In genomic region chr12:55820679-55821078, GRCh38 we compare ENCODE assay signal across 11 cellular contexts. TPM values are rescaled to one million over a fixed set of nuclear protein-coding genes. Genes with fewer than 3 reads are reported as not detected.
A peak's percentile ranks its signal among the peaks of the same experiment; 100 is the strongest.
DNase-seq lines count a peak whose midpoint lies in the region; ATAC-seq and TF ChIP-seq lines count a peak whose summit lies in the region.
"Had no signal": no experiment of that assay in that cellular context is flagged by ENCODE, and none has a peak within 500 bp of the region (broad histone marks: within the 10 kb centered on the region; RNA-seq: fewer than 3 reads in every experiment).

No MANE protein-coding gene starts in this region.

- no peak overlapping the region for H2BK15ac ChIP-seq in mesendoderm (replicated peaks; ENCODE audit: low read depth)

- no peak overlapping the region for H3K27ac Mint-ChIP-seq in natural killer cell treated with Interleukin-12 subunit alpha and Interleukin-12 subunit beta and Interleukin-15 and Interleukin-18, amount 100 ng/mL, for 72 hours

- no peak overlapping the region for H4K8ac ChIP-seq in mesendoderm (ENCODE audit: low read depth, low read length)

- H3K23ac ChIP-seq in mesendoderm (ENCODE audit: low read length) = no peak overlapping the region

- H3K27ac ChIP-seq in mesendoderm (ENCODE audit: low read depth, low read length) (no peak overlapping the region), right atrium auricular region (no peak overlapping the region)
- H3K27ac ChIP-seq: neutrophil had no signal

- no peak overlapping the region for H2BK5ac ChIP-seq in mesendoderm (ENCODE audit: low read length)

- H3K36me3 ChIP-seq in mesendoderm (ENCODE audit: control insufficient read depth, insufficient read depth, low read length) (peaks cover 7% of the 10 kb centered on the region), right atrium auricular region (peaks cover 39% of the 10 kb centered on the region)

- no peaks in the 10 kb centered on the region for H3K9me3 ChIP-seq in right atrium auricular region
- H3K9me3 ChIP-seq: neutrophil had no signal

- no CpG with 5 or more reads among the region's 1 CpG for WGBS in mesendoderm (ENCODE audit: extremely low coverage, insufficient coverage, low lambda C conversion rate)

- H3K4me2 ChIP-seq in mesendoderm (ENCODE audit: low read length) = no peak overlapping the region

- no peak overlapping the region for H3K4ac ChIP-seq in mesendoderm (ENCODE audit: low read depth, low read length)

- no peak overlapping the region for H3K9ac ChIP-seq in mesendoderm (ENCODE audit: low read length)

- peaks cover 12% of the 10 kb centered on the region for H3K79me1 ChIP-seq in mesendoderm (ENCODE audit: low read length)

- H3K18ac ChIP-seq in mesendoderm (ENCODE audit: low read length) = no peak overlapping the region

- H2AK5ac ChIP-seq in mesendoderm (ENCODE audit: low read length) = no peak overlapping the region

- H3K27me3 ChIP-seq in mesendoderm (ENCODE audit: insufficient read depth, low read length, poor library complexity) = no peaks in the 10 kb centered on the region
- no peaks in the 10 kb centered on the region for H3K27me3 ChIP-seq in right atrium auricular region
- H3K27me3 ChIP-seq: neutrophil had no signal

- ATAC-seq in natural killer cell treated with Interleukin-12 subunit alpha and Interleukin-12 subunit beta and Interleukin-15 and Interleukin-18, amount 100 ng/mL, for 72 hours = no peak

- peaks cover 6% of the 10 kb centered on the region for H3K4me1 ChIP-seq in mesendoderm (ENCODE audit: control insufficient read depth, low read depth, low read length)
- H3K4me1 ChIP-seq in right atrium auricular region = peaks cover 0 to 22% of the 10 kb centered on the region in 2 donors

- H3K56ac ChIP-seq in mesendoderm (ENCODE audit: low read length) = no peak overlapping the region

- TF ChIP-seq CTCF in right atrium auricular region (IDR thresholded peaks at IDR 0.05) = no peak

- H3K27me3 Mint-ChIP-seq in natural killer cell treated with Interleukin-12 subunit alpha and Interleukin-12 subunit beta and Interleukin-15 and Interleukin-18, amount 100 ng/mL, for 72 hours = no peaks in the 10 kb centered on the region

- no peak overlapping the region for H4K5ac ChIP-seq in mesendoderm (ENCODE audit: low read length)

- H3K36me3 Mint-ChIP-seq in natural killer cell treated with Interleukin-12 subunit alpha and Interleukin-12 subunit beta and Interleukin-15 and Interleukin-18, amount 100 ng/mL, for 72 hours = peaks cover 8% of the 10 kb centered on the region

- H3K79me2 ChIP-seq in mesendoderm (ENCODE audit: control insufficient read depth, insufficient read depth, low read length) = peaks cover 30% of the 10 kb centered on the region

- no peak overlapping the region for H2BK120ac ChIP-seq in mesendoderm (ENCODE audit: low read depth, low read length)

- DNase-seq in EL = peak; percentile 23
- peak; percentile 28 for DNase-seq in KBM-7
- DNase-seq in astrocyte of the hippocampus (ENCODE audit: low read depth, low spot score) = peak; percentile 16
- peak; percentile 45 for DNase-seq in mesendoderm
- DNase-seq in effector CD4-positive, alpha-beta T cell = no peak
- DNase-seq in right atrium auricular region (ENCODE audit: low spot score) = no peak
- no peak for DNase-seq in natural killer cell treated with Interleukin-12 subunit alpha and Interleukin-12 subunit beta and Interleukin-15 and Interleukin-18, amount 100 ng/mL, for 72 hours (ENCODE audit: low spot score)
- DNase-seq: NCI-H345; stimulated activated CD4-positive, alpha-beta T cell treated with anti-CD3 and anti-CD28 coated beads, Interleukin-4, amount 100 ng/mL, for 24 hours had no signal

- in situ Hi-C loops in KBM-7 (cut with MboI; ENCODE audit: low pct_unique_long_range_greater_than_20kb, low sequenced_read_pairs) = no loop called here

- peaks cover 21 to 32% of the 10 kb centered on the region in 2 donors for H3K4me1 Mint-ChIP-seq in natural killer cell treated with Interleukin-12 subunit alpha and Interleukin-12 subunit beta and Interleukin-15 and Interleukin-18, amount 100 ng/mL, for 72 hours (ENCODE audit: low read depth in 2 of 2)

- no peak overlapping the region for H3K4me3 Mint-ChIP-seq in natural killer cell treated with Interleukin-12 subunit alpha and Interleukin-12 subunit beta and Interleukin-15 and Interleukin-18, amount 100 ng/mL, for 72 hours

- H3K4me3 ChIP-seq in mesendoderm (ENCODE audit: low read length) (no peak overlapping the region), right atrium auricular region (no peak overlapping the region)

- no peaks in the 10 kb centered on the region for H3K9me3 Mint-ChIP-seq in natural killer cell treated with Interleukin-12 subunit alpha and Interleukin-12 subunit beta and Interleukin-15 and Interleukin-18, amount 100 ng/mL, for 72 hours

RNA-seq across cellular contexts. Expression of gene ORMDL2, which starts 2.8 kb away (rescaled TPM):
- 70.4 TPM for polyA plus RNA-seq in mesendoderm (2013, experiment 1 of 2)
- polyA plus RNA-seq in mesendoderm (2013, experiment 2 of 2) = 68.9 TPM
- total RNA-seq in right atrium auricular region = 10 to 100 TPM in 1 of 2 donors, 1 to 10 TPM in 1; 6.5 to 17.1 TPM
- total RNA-seq in natural killer cell treated with Interleukin-12 subunit alpha and Interleukin-12 subunit beta and Interleukin-15 and Interleukin-18, amount 100 ng/mL, for 72 hours = 10 to 100 TPM; 36.9 to 56.7 TPM

RNA-seq across cellular contexts. Expression of gene SARNP, which starts 3.2 kb away (rescaled TPM):
- polyA plus RNA-seq in mesendoderm (2013, experiment 1 of 2) = 229 TPM
- 228 TPM for polyA plus RNA-seq in mesendoderm (2013, experiment 2 of 2)
- 10 to 100 TPM; 61.4 to 70.8 TPM for total RNA-seq in right atrium auricular region
- 10 to 100 TPM; 68.0 to 74.9 TPM for total RNA-seq in natural killer cell treated with Interleukin-12 subunit alpha and Interleukin-12 subunit beta and Interleukin-15 and Interleukin-18, amount 100 ng/mL, for 72 hours

RNA-seq across cellular contexts. Expression of gene DNAJC14, which starts 8.7 kb away (rescaled TPM):
- 15.9 TPM for polyA plus RNA-seq in mesendoderm (2013, experiment 1 of 2)
- polyA plus RNA-seq in mesendoderm (2013, experiment 2 of 2) = 15.1 TPM
- 10 to 100 TPM; 23.4 to 35.0 TPM for total RNA-seq in right atrium auricular region
- total RNA-seq in natural killer cell treated with Interleukin-12 subunit alpha and Interleukin-12 subunit beta and Interleukin-15 and Interleukin-18, amount 100 ng/mL, for 72 hours = 10 to 100 TPM; 38.8 to 40.0 TPM

RNA-seq across cellular contexts. Expression of gene MMP19, which starts 22.1 kb away (rescaled TPM):
- polyA plus RNA-seq in mesendoderm (2013, experiment 1 of 2) = 2.4 TPM
- 2.6 TPM for polyA plus RNA-seq in mesendoderm (2013, experiment 2 of 2)
- 1 to 10 TPM; 5.0 to 7.7 TPM for total RNA-seq in right atrium auricular region
- total RNA-seq in natural killer cell treated with Interleukin-12 subunit alpha and Interleukin-12 subunit beta and Interleukin-15 and Interleukin-18, amount 100 ng/mL, for 72 hours = under 1 TPM in 1 of 2 donors, not detected in 1; 0.24 TPM
- total RNA-seq: temporal lobe had no signal

Comparison
In these comparisons a context has a peak if more than half of its experiments do, and no peak if none do; other contexts are left out.
1. DNase-seq: peak in EL (single experiment), KBM-7 (single experiment), astrocyte of the hippocampus (single experiment) and mesendoderm (single experiment); none in effector CD4-positive, alpha-beta T cell (single experiment), right atrium auricular region (single experiment) and natural killer cell treated with Interleukin-12 subunit alpha and Interleukin-12 subunit beta and Interleukin-15 and Interleukin-18, amount 100 ng/mL, for 72 hours (single experiment).